ENCODE assay signal across 2 cellular contexts in genomic region chr19:1105873-1106840, GRCh38.
TF ChIP-seq lines count a peak whose summit lies in the region.

No MANE protein-coding gene starts in this region.

TF ChIP-seq in PFSK-1, 5 proteins besides CTCF, POLR2A, EP300 and RAD21:
- TF ChIP-seq FOXP2 (optimal IDR thresholded peaks at IDR 0.05; ENCODE audit: borderline replicate concordance, extremely low read depth, extremely low read length, insufficient read depth) (no peak), TAF1 (IDR thresholded peaks at IDR 0.05; ENCODE audit: borderline replicate concordance, insufficient read depth, low read length) (no peak), REST (IDR thresholded peaks at IDR 0.05; ENCODE audit: insufficient read depth in 1 of 2, low read depth in 2 of 2, low read length in 2 of 2) (no peak), POLR2AphosphoS5 (IDR thresholded peaks at IDR 0.05; ENCODE audit: low read depth, low read length) (0 out of 2 replicates have a peak, but pooled peaks have one; percentile 11), SIN3A (IDR thresholded peaks at IDR 0.05; ENCODE audit: borderline replicate concordance, insufficient read depth, low read length) (no peak)

TF ChIP-seq in H1, 55 proteins besides CTCF, POLR2A, EP300 and RAD21:
- TF ChIP-seq CTBP2 (IDR thresholded peaks at IDR 0.05; ENCODE audit: borderline replicate concordance, insufficient read depth, insufficient read length, low read length) (no peak), POLR2AphosphoS5 (IDR thresholded peaks at IDR 0.05; ENCODE audit: low read depth, low read length) (peak; percentile 40; the same call in 1 of the 2 replicates)
